ENCODE assay signal across 23 cellular contexts in genomic region chr10:103528551-103528950, GRCh38. TPM values are rescaled to one million over a fixed set of nuclear protein-coding genes. Genes with fewer than 3 reads are reported as not detected.
DNase-seq lines count a peak whose midpoint lies in the region; ATAC-seq, FAIRE-seq and TF ChIP-seq lines count a peak whose summit lies in the region.
"Had no signal": no experiment of that assay in that cellular context is flagged by ENCODE, and none has a peak within 500 bp of the region (broad histone marks: within the 10 kb centered on the region; RNA-seq: fewer than 3 reads in every experiment).

No MANE protein-coding gene starts in this region.

- H3K27me3 Mint-ChIP-seq in type B pancreatic cell: no peaks in the 10 kb centered on the region

- H3K36me3 ChIP-seq in mammary epithelial cell (ENCODE audit: insufficient read depth, low read length) (no peaks in the 10 kb centered on the region), breast epithelium (no peaks in the 10 kb centered on the region), bronchial epithelial cell (ENCODE audit: control insufficient read depth, insufficient read depth, low read length) (no peaks in the 10 kb centered on the region), heart right ventricle (no peaks in the 10 kb centered on the region)
- H3K36me3 ChIP-seq: HAP-1 had no signal

- H4K20me1 ChIP-seq in mammary epithelial cell (ENCODE audit: insufficient read depth, low read length): no peaks in the 10 kb centered on the region

- no peak for TF ChIP-seq POLR2A in breast epithelium (IDR thresholded peaks at IDR 0.05)

- peak overlapping the region; percentile 37 for H3K27ac Mint-ChIP-seq in type B pancreatic cell
- H3K27ac Mint-ChIP-seq: CD14-positive monocyte; CD8-positive, alpha-beta T cell had no signal

- ATAC-seq in left lobe of liver (peak; percentile 74), heart right ventricle (no peak), Right ventricle myocardium inferior (no peak)
- ATAC-seq: CD8-positive, alpha-beta T cell had no signal

- H3K36me3 Mint-ChIP-seq in type B pancreatic cell: no peaks in the 10 kb centered on the region
- H3K36me3 Mint-ChIP-seq: CD14-positive monocyte; CD8-positive, alpha-beta T cell had no signal

- peaks cover 16% of the 10 kb centered on the region for H3K4me1 ChIP-seq in mammary epithelial cell (ENCODE audit: insufficient read depth, low read length)
- no peaks in the 10 kb centered on the region for H3K4me1 ChIP-seq in breast epithelium
- no peaks in the 10 kb centered on the region for H3K4me1 ChIP-seq in heart right ventricle

- H2AFZ ChIP-seq in mammary epithelial cell (ENCODE audit: low read depth, low read length): no peak overlapping the region

- H3K27ac ChIP-seq in mammary epithelial cell (ENCODE audit: insufficient read depth, low read depth, low read length) (peak overlapping the region; percentile 94), breast epithelium (no peak overlapping the region), heart right ventricle (no peak overlapping the region)
- H3K27ac ChIP-seq: 22Rv1, HL-60 had no signal

- no peak overlapping the region for H3K4me3 Mint-ChIP-seq in type B pancreatic cell
- H3K4me3 Mint-ChIP-seq: CD14-positive monocyte; CD8-positive, alpha-beta T cell had no signal

- FAIRE-seq in bronchial epithelial cell (lab: Jason Lieb, UNC) (no peak), HTR-8/SVneo (lab: Jason Lieb, UNC) (no peak)
- FAIRE-seq: D721Med, G401.6, GM12892, GM19239, H1 had no signal

- H3K4me3 ChIP-seq in mammary epithelial cell (replicated peaks in 1 of 3; ENCODE audit: insufficient read depth in 1 of 3, low read depth in 2 of 3, low read length in 3 of 3) (no peak overlapping the region), breast epithelium (no peak overlapping the region), bronchial epithelial cell (ENCODE audit: low read depth, low read length) (no peak overlapping the region), heart right ventricle (no peak overlapping the region)
- H3K4me3 ChIP-seq: HAP-1 had no signal

- H3K9me3 Mint-ChIP-seq in type B pancreatic cell: peaks cover 9% of the 10 kb centered on the region

- CTCF ChIA-PET in mammary epithelial cell (lab: Charles Lee; ENCODE audit: low non-redundant PET): interaction anchor here (0.7 kb wide), 2 partner anchors 35 to 137 kb away, joined by 8 read pairs; partner anchors contain the start of gene NEURL1

- dilution Hi-C loops in mammary epithelial cell (cut with HindIII; ENCODE audit: low sequenced_read_pairs): loop anchor here (5.0 kb wide), 1 partner anchor 36 kb away; the partner anchor contains the start of gene NEURL1

- no peak overlapping the region for H3K4me2 ChIP-seq in mammary epithelial cell (ENCODE audit: insufficient read depth, low read depth, low read length)

- intact Hi-C loops in mammary epithelial cell (cut with micrococcal nuclease) (loop anchor here (5.0 kb wide), 2 partner anchors 54 to 344 kb away; no protein-coding TSS in a partner anchor), breast epithelium (cut with DNase I; ENCODE audit: low total_unique reads) (no loop called here), heart right ventricle (cut with DNase I) (no loop called here), Right ventricle myocardium inferior (cut with DNase I) (no loop called here)

- H3K27me3 ChIP-seq in mammary epithelial cell (ENCODE audit: insufficient read depth, low read length) (no peaks in the 10 kb centered on the region), breast epithelium (no peaks in the 10 kb centered on the region), bronchial epithelial cell (ENCODE audit: control insufficient read depth, insufficient read depth, low read length) (no peaks in the 10 kb centered on the region), heart right ventricle (no peaks in the 10 kb centered on the region)

- TF ChIP-seq CTCF in mammary epithelial cell (conservative IDR thresholded peaks at IDR 0.05 in 1 of 2, IDR thresholded peaks at IDR 0.05 in 1 of 2; ENCODE audit: extremely low read depth in 1 of 2, insufficient read depth in 1 of 2, low read depth in 1 of 2, low read length in 2 of 2): no peak
- TF ChIP-seq CTCF in breast epithelium (IDR thresholded peaks at IDR 0.05): no peak
- TF ChIP-seq CTCF in bronchial epithelial cell (IDR thresholded peaks at IDR 0.05; ENCODE audit: insufficient read depth, low read length, severe bottlenecking): no peak
- TF ChIP-seq CTCF in type B pancreatic cell (conservative IDR thresholded peaks at IDR 0.05): no peak
- no peak for TF ChIP-seq CTCF in heart right ventricle (IDR thresholded peaks at IDR 0.05)

- H3K9me3 ChIP-seq in mammary epithelial cell (replicated peaks; ENCODE audit: insufficient read depth, low read length) (no peaks in the 10 kb centered on the region), breast epithelium (peaks cover 0 to 2% of the 10 kb centered on the region in 2 donors), heart right ventricle (peaks cover 0 to 31% (median 0%) of the 10 kb centered on the region in 11 donors)

- no TSS peak for BruUV-seq in mammary epithelial cell (replicated peaks; lab: Mats Ljungman, UMichigan)

- in situ Hi-C loops in mammary epithelial cell (cut with MboI; ENCODE audit: low sequenced_read_pairs in 2 of 2): no loop called here

- H3K79me2 ChIP-seq in mammary epithelial cell (ENCODE audit: insufficient read depth, low read length): no peaks in the 10 kb centered on the region

- no peaks in the 10 kb centered on the region for H3K4me1 Mint-ChIP-seq in type B pancreatic cell (ENCODE audit: unreplicated experiment)
- H3K4me1 Mint-ChIP-seq: CD14-positive monocyte had no signal

- DNase-seq in mammary epithelial cell (no peak), breast epithelium (ENCODE audit: low spot score in 2 of 2) (no peak), bronchial epithelial cell (ENCODE audit: low read depth) (peak; percentile 32), left lobe of liver (ENCODE audit: low spot score) (peak; percentile 15), type B pancreatic cell (ENCODE audit: extremely low spot score, unreplicated experiment) (no peak), HTR-8/SVneo (ENCODE audit: insufficient read length, low spot score) (no peak), heart right ventricle (no peak), Right ventricle myocardium inferior (ENCODE audit: missing footprints) (no peak)
- DNase-seq: CD8-positive, alpha-beta T cell; COR-L47; DMS153; DMS79 treated with DMSO at 0.1 percent for 48 hours; EL had no signal

- H3K9ac ChIP-seq in mammary epithelial cell (ENCODE audit: insufficient read depth, low read length): no peak overlapping the region

RNA-seq across cellular contexts. Expression of gene NEURL1, which starts 35.0 kb away (rescaled TPM):
- total RNA-seq in mammary epithelial cell (1 to 10 TPM in 1 of 2 donors, under 1 TPM in 1; 0.50 to 1.1 TPM), breast epithelium (1 to 10 TPM in 1 of 3 donors, under 1 TPM in 2; 0.16 to 1.5 (median 0.33) TPM), bronchial epithelial cell (1.1 and 5.1 TPM in 2 replicates), left lobe of liver (1.7 TPM), type B pancreatic cell (ENCODE audit: low replicate concordance) (38.3 and 102 TPM in 2 replicates), heart right ventricle (1 to 10 TPM in 1 of 10 donors, under 1 TPM in 7, not detected in 2; 0.05 to 1.0 (median 0.21) TPM), Right ventricle myocardium inferior (0.05 TPM)
- polyA plus RNA-seq in mammary epithelial cell (0.10 TPM), heart right ventricle (under 1 TPM in 1 of 2 donors, not detected in 1; 0.06 TPM)
- not detected for polyA minus RNA-seq in mammary epithelial cell

RNA-seq across cellular contexts. Expression of gene CALHM3, which starts 49.5 kb away (rescaled TPM):
- total RNA-seq in mammary epithelial cell (not detected), breast epithelium (not detected), bronchial epithelial cell (not detected in 2 replicates), left lobe of liver (not detected), type B pancreatic cell (ENCODE audit: low replicate concordance) (3.3 and 20.3 TPM in 2 replicates), heart right ventricle (not detected), Right ventricle myocardium inferior (not detected)
- polyA plus RNA-seq in mammary epithelial cell (not detected), heart right ventricle (not detected)
- not detected for polyA minus RNA-seq in mammary epithelial cell
- total RNA-seq: A673; CD8-positive, alpha-beta T cell had no signal

Comparison
In these comparisons a context has a peak if more than half of its experiments do, and no peak if none do; other contexts are left out.
1. DNase-seq: peak in bronchial epithelial cell (single experiment) and left lobe of liver (single experiment); none in mammary epithelial cell (single experiment), breast epithelium (0 of 2), type B pancreatic cell (single experiment), HTR-8/SVneo (single experiment), heart right ventricle (0 of 2) and Right ventricle myocardium inferior (single experiment).